8 cellular contexts compared by ENCODE assay signal in the genomic region with DNA sequence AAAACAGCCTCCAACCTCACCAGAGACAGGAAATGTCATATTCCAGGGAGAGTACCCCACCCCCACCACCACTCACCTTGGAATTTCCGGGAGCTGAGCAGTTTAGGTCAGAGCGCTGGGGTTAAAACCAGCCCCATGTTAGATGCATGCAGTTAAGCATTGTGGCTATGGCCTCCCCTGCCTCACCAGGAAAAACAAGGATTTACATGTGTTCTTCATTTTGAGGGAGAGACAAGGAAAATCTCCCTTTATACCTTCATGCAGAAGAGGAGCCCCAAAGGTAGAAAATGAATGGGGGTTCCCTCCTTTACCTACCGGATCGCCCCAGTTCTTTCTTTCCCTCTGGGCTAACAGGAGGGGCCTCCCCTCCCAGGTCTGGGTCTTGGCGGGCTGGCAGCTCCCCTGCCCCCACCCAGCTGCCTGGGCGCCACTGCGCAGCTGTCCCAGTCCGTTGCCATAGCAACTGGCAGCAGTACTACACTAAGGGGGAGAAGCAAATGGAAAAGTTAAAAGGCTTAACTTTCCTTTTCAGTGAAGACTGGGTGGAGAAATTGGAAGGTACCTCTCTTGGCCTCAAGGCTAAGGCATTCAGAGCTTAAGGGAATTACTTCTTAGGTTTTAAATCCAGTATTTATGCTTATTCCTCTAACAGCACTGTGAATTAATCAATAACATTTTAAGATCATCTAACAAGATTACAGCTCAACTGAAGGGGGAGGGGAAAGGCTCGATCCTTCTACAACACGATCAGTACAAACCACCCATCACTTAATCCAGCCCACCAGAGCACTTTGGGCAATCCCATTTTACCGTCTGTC. TPM values are rescaled to one million over a fixed set of nuclear protein-coding genes. Genes with fewer than 3 reads are reported as not detected.
A peak's percentile ranks its signal among the peaks of the same experiment; 100 is the strongest.
DNase-seq lines count a peak whose midpoint lies in the region; ATAC-seq lines count a peak whose summit lies in the region.

No MANE protein-coding gene starts in this region.

- intact Hi-C loops in left colon (cut with DNase I, micrococcal nuclease) = no loop called here

- ATAC-seq in HG02840 (IDR thresholded peaks at IDR 0.05; ENCODE audit: low FRiP score, unreplicated experiment) (peak; percentile 75), left colon (peak; percentile 76), GM21528 (IDR thresholded peaks at IDR 0.05; ENCODE audit: low FRiP score, unreplicated experiment) (no peak)

- DNase-seq in GM03348 (ENCODE audit: low spot score) = peak; percentile 92
- peak; percentile 89 for DNase-seq in NCI-H2107 treated with DMSO at 0.1 percent for 48 hours (lab: John Stamatoyannopoulos, UW; ENCODE audit: unreplicated experiment)
- DNase-seq in activated CD4-positive, alpha-beta T cell treated with anti-CD3 and anti-CD28 coated beads for 1 hour = peak; percentile 20
- peak; percentile 84 to 89 for DNase-seq in dermis microvascular lymphatic vessel endothelial cell (ENCODE audit: low read depth in 2 of 2)
- peak; percentile 50 to 70 for DNase-seq in left colon
- DNase-seq in stimulated activated CD4-positive, alpha-beta T cell treated with anti-CD3 and anti-CD28 coated beads, Interleukin-4, amount 100 ng/mL, for 1 hour = peak; percentile 33

RNA-seq across cellular contexts. Expression of gene CBX5, which starts 20.5 kb away (rescaled TPM):
- 30.9 and 31.9 TPM in 2 replicates for total RNA-seq in dermis microvascular lymphatic vessel endothelial cell
- 10 to 100 TPM; 40.9 to 42.0 TPM for total RNA-seq in left colon

RNA-seq across cellular contexts. Expression of gene HNRNPA1, which starts 21.1 kb away (rescaled TPM):
- total RNA-seq in dermis microvascular lymphatic vessel endothelial cell = 339 and 443 TPM in 2 replicates
- total RNA-seq in left colon = 100 to 1,000 TPM; 503 to 718 TPM

RNA-seq across cellular contexts. Expression of gene NFE2, which starts 41.4 kb away (rescaled TPM):
- not detected in 2 replicates for total RNA-seq in dermis microvascular lymphatic vessel endothelial cell
- under 1 TPM; 0.14 to 0.18 TPM for total RNA-seq in left colon

Comparison
In these comparisons a context has a peak if more than half of its experiments do, and no peak if none do; other contexts are left out.
1. DNase-seq: peak in every context shown above with its lines; median percentile 92 in GM03348; 89 in NCI-H2107 treated with DMSO at 0.1 percent for 48 hours; 86 in dermis microvascular lymphatic vessel endothelial cell; 60 in left colon; 33 in stimulated activated CD4-positive, alpha-beta T cell treated with anti-CD3 and anti-CD28 coated beads, Interleukin-4, amount 100 ng/mL, for 1 hour; 20 in activated CD4-positive, alpha-beta T cell treated with anti-CD3 and anti-CD28 coated beads for 1 hour.